23 cellular contexts compared by ENCODE assay signal in the genomic region with DNA sequence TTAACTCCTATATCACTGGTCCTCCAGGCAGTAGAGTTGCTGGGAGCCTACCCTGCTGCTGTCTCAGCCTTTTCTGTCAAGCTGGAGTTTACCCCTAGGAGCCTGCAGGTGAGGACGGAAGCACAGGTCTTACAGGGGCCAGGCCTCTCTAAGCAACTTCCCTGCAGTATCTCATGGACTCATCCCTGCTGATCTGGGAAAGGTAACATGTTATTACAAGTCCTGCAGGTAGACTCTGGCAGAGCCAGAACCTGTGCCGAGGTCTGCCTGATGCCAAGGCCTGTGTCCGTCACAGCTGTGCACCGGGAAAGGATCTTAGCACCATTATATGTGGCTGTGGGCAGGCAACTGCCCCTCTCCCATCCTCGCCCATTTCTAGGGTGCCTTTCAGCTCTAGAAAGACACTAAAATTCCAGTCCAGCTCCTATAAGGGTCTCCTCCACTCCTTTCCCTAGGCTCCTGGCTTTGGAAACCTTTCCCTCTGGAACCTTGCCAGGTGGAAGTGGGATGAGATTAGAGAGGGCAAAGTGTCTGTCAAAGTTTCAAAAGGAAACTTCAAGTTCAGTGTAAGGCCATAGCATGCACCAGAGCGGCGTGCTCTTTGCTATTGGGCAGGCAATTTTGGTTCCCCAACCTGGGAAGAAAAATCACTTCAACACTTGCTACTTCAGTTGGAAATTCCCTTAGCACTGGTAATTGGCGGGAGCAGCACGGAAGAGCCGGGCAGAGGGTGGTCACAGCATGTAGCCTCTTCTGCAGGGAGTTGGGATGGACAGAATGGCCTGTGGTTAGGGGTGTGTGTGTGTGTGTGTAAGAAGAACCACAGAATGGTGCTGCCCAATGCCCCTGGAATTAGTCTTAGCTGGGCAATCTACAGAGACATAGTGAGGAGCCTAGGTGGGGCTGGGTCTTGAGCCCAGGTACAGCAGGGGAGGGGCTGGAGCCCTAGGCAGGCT. TPM values are rescaled to one million over a fixed set of nuclear protein-coding genes. Genes with fewer than 3 reads are reported as not detected.
DNase-seq lines count a peak whose midpoint lies in the region; ATAC-seq and TF ChIP-seq lines count a peak whose summit lies in the region.
"Had no signal": no experiment of that assay in that cellular context is flagged by ENCODE, and none has a peak within 500 bp of the region (broad histone marks: within the 10 kb centered on the region; RNA-seq: fewer than 3 reads in every experiment).

No MANE protein-coding gene starts in this region.

- H3K4me2 ChIP-seq in mammary epithelial cell (ENCODE audit: insufficient read depth, low read depth, low read length) = peak overlapping the region; percentile 10
- H3K4me2 ChIP-seq in osteoblast (ENCODE audit: insufficient read depth, low read length) = no peak overlapping the region

- H4K20me1 ChIP-seq in mammary epithelial cell (ENCODE audit: insufficient read depth, low read length) (no peaks in the 10 kb centered on the region), osteoblast (ENCODE audit: insufficient read depth, low read length) (no peaks in the 10 kb centered on the region)

- no TSS peak for BruUV-seq in mammary epithelial cell (replicated peaks; lab: Mats Ljungman, UMichigan)

- H3K36me3 ChIP-seq in mammary epithelial cell (ENCODE audit: insufficient read depth, low read length) (no peaks in the 10 kb centered on the region), breast epithelium (no peaks in the 10 kb centered on the region), osteoblast (ENCODE audit: insufficient read depth, low read length) (no peaks in the 10 kb centered on the region)
- H3K36me3 ChIP-seq in naive thymus-derived CD4-positive, alpha-beta T cell (ENCODE audit: control insufficient read depth in 2 of 3, insufficient read depth in 3 of 3, low read length in 3 of 3) = no peaks in the 10 kb centered on the region
- H3K36me3 ChIP-seq: BE2C had no signal

- no peak for TF ChIP-seq CTCF in mammary epithelial cell (conservative IDR thresholded peaks at IDR 0.05 in 1 of 2, IDR thresholded peaks at IDR 0.05 in 1 of 2; ENCODE audit: extremely low read depth in 1 of 2, insufficient read depth in 1 of 2, low read depth in 1 of 2, low read length in 2 of 2)
- TF ChIP-seq CTCF in breast epithelium (IDR thresholded peaks at IDR 0.05) = no peak
- TF ChIP-seq CTCF in endothelial cell (IDR thresholded peaks at IDR 0.05; ENCODE audit: unreplicated experiment) = no peak
- no peak for TF ChIP-seq CTCF in osteoblast (IDR thresholded peaks at IDR 0.05; ENCODE audit: extremely low read depth, low read depth, low read length)

- H2AFZ ChIP-seq in mammary epithelial cell (ENCODE audit: low read depth, low read length) (peak overlapping the region; percentile 76), osteoblast (ENCODE audit: low read length) (no peak overlapping the region)
- H2AFZ ChIP-seq: GM23248 had no signal

- ATAC-seq in naive thymus-derived CD4-positive, alpha-beta T cell = no peak
- no peak for ATAC-seq in activated T-cell treated with anti-CD3 and anti-CD28 coated beads, Interleukin-2, amount 50 U/mL, for 72 hours (replicated peaks in 1 of 2)
- ATAC-seq in GM21515 (IDR thresholded peaks at IDR 0.05; ENCODE audit: unreplicated experiment) = no peak
- ATAC-seq: GM12878, HCT116 had no signal

- H3K4me1 ChIP-seq in mammary epithelial cell (ENCODE audit: insufficient read depth, low read length) (peaks cover 12% of the 10 kb centered on the region), breast epithelium (no peaks in the 10 kb centered on the region), osteoblast (ENCODE audit: insufficient read depth, low read length) (peaks cover 6% of the 10 kb centered on the region)
- H3K4me1 ChIP-seq in naive thymus-derived CD4-positive, alpha-beta T cell (ENCODE audit: control insufficient read depth in 2 of 2, insufficient read depth in 2 of 2, low read length in 2 of 2) = no peaks in the 10 kb centered on the region
- H3K4me1 ChIP-seq: BE2C had no signal

- no peaks in the 10 kb centered on the region for H3K27me3 Mint-ChIP-seq in endothelial cell (ENCODE audit: unreplicated experiment)
- H3K27me3 Mint-ChIP-seq in naive thymus-derived CD4-positive, alpha-beta T cell = peaks cover 45 to 67% (median 55%) of the 10 kb centered on the region in 5 donors
- H3K27me3 Mint-ChIP-seq in activated T-cell treated with anti-CD3 and anti-CD28 coated beads, Interleukin-2, amount 50 U/mL, for 72 hours (ENCODE audit: low read depth) = peaks cover 83% of the 10 kb centered on the region

- no peak overlapping the region for H3K27ac Mint-ChIP-seq in endothelial cell (ENCODE audit: unreplicated experiment)
- H3K27ac Mint-ChIP-seq in naive thymus-derived CD4-positive, alpha-beta T cell = no peak overlapping the region
- H3K27ac Mint-ChIP-seq in activated T-cell treated with anti-CD3 and anti-CD28 coated beads, Interleukin-2, amount 50 U/mL, for 72 hours = no peak overlapping the region
- H3K27ac Mint-ChIP-seq: CD4-positive, alpha-beta memory T cell had no signal

- dilution Hi-C loops in mammary epithelial cell (cut with HindIII; ENCODE audit: low sequenced_read_pairs) = no loop called here

- DNase-seq in mammary epithelial cell (no peak), breast epithelium (ENCODE audit: low spot score in 2 of 2) (no peak), endothelial cell (ENCODE audit: low spot score) (no peak), myocyte (ENCODE audit: low read depth) (peak; percentile 18), osteoblast (ENCODE audit: insufficient read length, low spot score, missing footprints) (no peak)
- DNase-seq in naive thymus-derived CD4-positive, alpha-beta T cell = no peak
- DNase-seq in activated T-cell treated with anti-CD3 and anti-CD28 coated beads, Interleukin-2, amount 50 U/mL, for 72 hours = no peak
- DNase-seq: BE2C; Calu3; CD4-positive, alpha-beta memory T cell; GM23248; NCI-H1092 treated with DMSO at 0.1 percent for 48 hours; NCI-H146; NCI-H2081; NCI-H2171 treated with DMSO at 0.1 percent for 48 hours; NCI-H446; NCI-H526 treated with DMSO at 0.1 percent for 48 hours; NK-92 treated with Interleukin-12 subunit alpha and Interleukin-12 subunit beta, amount 100 ng/mL, for 24 hours; OCI-M1; SHP77 had no signal

- CTCF ChIA-PET in mammary epithelial cell (lab: Charles Lee; ENCODE audit: low non-redundant PET) = no interaction called here
- CTCF ChIA-PET in naive thymus-derived CD4-positive, alpha-beta T cell (lab: Charles Lee) = no interaction called here

- intact Hi-C loops in mammary epithelial cell (cut with micrococcal nuclease) (no loop called here), breast epithelium (cut with DNase I; ENCODE audit: low total_unique reads) (no loop called here)
- intact Hi-C loops in naive thymus-derived CD4-positive, alpha-beta T cell (cut with micrococcal nuclease) = no loop called here

- no peak for TF ChIP-seq POLR2A in breast epithelium (IDR thresholded peaks at IDR 0.05)

- POLR2A ChIA-PET in naive thymus-derived CD4-positive, alpha-beta T cell (lab: Charles Lee) = no interaction called here

- 51% methylated on average over 10 of the region's 10 CpGs for WGBS in mammary epithelial cell (ENCODE audit: low coverage, missing lambda C conversion rate)

- H3K79me2 ChIP-seq in mammary epithelial cell (ENCODE audit: insufficient read depth, low read length) (no peaks in the 10 kb centered on the region), osteoblast (ENCODE audit: insufficient read depth, low read length) (no peaks in the 10 kb centered on the region)

- H3K4me3 ChIP-seq in mammary epithelial cell (replicated peaks in 1 of 3; ENCODE audit: insufficient read depth in 1 of 3, low read depth in 2 of 3, low read length in 3 of 3) = no peak overlapping the region
- H3K4me3 ChIP-seq in breast epithelium = no peak overlapping the region
- no peak overlapping the region for H3K4me3 ChIP-seq in naive thymus-derived CD4-positive, alpha-beta T cell (ENCODE audit: low read length)
- no peak overlapping the region for H3K4me3 ChIP-seq in osteoblast (ENCODE audit: insufficient read depth, low read length)
- H3K4me3 ChIP-seq: GM12878, GM23248 had no signal

- H3K27ac ChIP-seq in mammary epithelial cell (ENCODE audit: insufficient read depth, low read depth, low read length) = no peak overlapping the region
- no peak overlapping the region for H3K27ac ChIP-seq in breast epithelium
- no peak overlapping the region for H3K27ac ChIP-seq in naive thymus-derived CD4-positive, alpha-beta T cell (ENCODE audit: low read depth, low read length)
- no peak overlapping the region for H3K27ac ChIP-seq in osteoblast (ENCODE audit: low read depth, low read length)
- H3K27ac ChIP-seq: GM23248 had no signal

- no peaks in the 10 kb centered on the region for H3K9me3 ChIP-seq in mammary epithelial cell (replicated peaks; ENCODE audit: insufficient read depth, low read length)
- no peaks in the 10 kb centered on the region for H3K9me3 ChIP-seq in breast epithelium
- H3K9me3 ChIP-seq in naive thymus-derived CD4-positive, alpha-beta T cell (ENCODE audit: control insufficient read depth in 2 of 3, low read length in 3 of 3) = no peaks in the 10 kb centered on the region
- H3K9me3 ChIP-seq in osteoblast (ENCODE audit: low read depth, low read length) = no peaks in the 10 kb centered on the region
- H3K9me3 ChIP-seq: BE2C had no signal

- H3K27me3 ChIP-seq in mammary epithelial cell (ENCODE audit: insufficient read depth, low read length) (no peaks in the 10 kb centered on the region), breast epithelium (peaks cover 0 to 7% of the 10 kb centered on the region in 2 donors), osteoblast (ENCODE audit: insufficient read depth, low read length) (peaks cover 2% of the 10 kb centered on the region)
- H3K27me3 ChIP-seq in naive thymus-derived CD4-positive, alpha-beta T cell (ENCODE audit: control insufficient read depth in 2 of 2, insufficient read depth in 2 of 2, low read length in 2 of 2) = peaks cover 3 to 9% of the 10 kb centered on the region in 2 donors

- no peaks in the 10 kb centered on the region for H3K36me3 Mint-ChIP-seq in endothelial cell (ENCODE audit: low read depth, unreplicated experiment)
- no peaks in the 10 kb centered on the region for H3K36me3 Mint-ChIP-seq in naive thymus-derived CD4-positive, alpha-beta T cell
- no peaks in the 10 kb centered on the region for H3K36me3 Mint-ChIP-seq in activated T-cell treated with anti-CD3 and anti-CD28 coated beads, Interleukin-2, amount 50 U/mL, for 72 hours (ENCODE audit: insufficient read depth in 2 of 2)
- H3K36me3 Mint-ChIP-seq: CD4-positive, alpha-beta memory T cell had no signal

- in situ Hi-C loops in mammary epithelial cell (cut with MboI; ENCODE audit: low sequenced_read_pairs in 2 of 2) = no loop called here

- no peak overlapping the region for H3K9ac ChIP-seq in mammary epithelial cell (ENCODE audit: insufficient read depth, low read length)
- H3K9ac ChIP-seq: GM23248 had no signal

- peak overlapping the region; percentile 23 for H3K4me3 Mint-ChIP-seq in endothelial cell (ENCODE audit: unreplicated experiment)
- no peak overlapping the region for H3K4me3 Mint-ChIP-seq in naive thymus-derived CD4-positive, alpha-beta T cell
- no peak overlapping the region for H3K4me3 Mint-ChIP-seq in activated T-cell treated with anti-CD3 and anti-CD28 coated beads, Interleukin-2, amount 50 U/mL, for 72 hours
- H3K4me3 Mint-ChIP-seq: CD4-positive, alpha-beta memory T cell had no signal

- no peaks in the 10 kb centered on the region for H3K9me3 Mint-ChIP-seq in endothelial cell (ENCODE audit: unreplicated experiment)
- no peaks in the 10 kb centered on the region for H3K9me3 Mint-ChIP-seq in naive thymus-derived CD4-positive, alpha-beta T cell
- H3K9me3 Mint-ChIP-seq in activated T-cell treated with anti-CD3 and anti-CD28 coated beads, Interleukin-2, amount 50 U/mL, for 72 hours = no peaks in the 10 kb centered on the region

- H3K4me1 Mint-ChIP-seq in endothelial cell (ENCODE audit: unreplicated experiment) = peaks cover 3% of the 10 kb centered on the region
- H3K4me1 Mint-ChIP-seq in naive thymus-derived CD4-positive, alpha-beta T cell = no peaks in the 10 kb centered on the region
- peaks cover 6% of the 10 kb centered on the region for H3K4me1 Mint-ChIP-seq in activated T-cell treated with anti-CD3 and anti-CD28 coated beads, Interleukin-2, amount 50 U/mL, for 72 hours (ENCODE audit: low read depth)
- H3K4me1 Mint-ChIP-seq: CD4-positive, alpha-beta memory T cell had no signal

RNA-seq across cellular contexts. Expression of a gene that starts 17.5 kb away (rescaled TPM):
- total RNA-seq in mammary epithelial cell = 1 to 10 TPM in 1 of 2 donors, under 1 TPM in 1; 0.83 to 2.6 TPM
- 6.0 TPM for polyA plus RNA-seq in mammary epithelial cell
- polyA minus RNA-seq in mammary epithelial cell = 2.7 TPM
- under 1 TPM in 1 of 3 donors, not detected in 2; 0.64 TPM for total RNA-seq in breast epithelium
- not detected for total RNA-seq in endothelial cell (ENCODE audit: unreplicated experiment)
- total RNA-seq in myocyte = 10.4 and 22.6 TPM in 2 replicates
- polyA plus RNA-seq in myocyte (2012) = 5.6 TPM
- total RNA-seq in naive thymus-derived CD4-positive, alpha-beta T cell = under 1 TPM in 1 of 5 experiments, not detected in 4; 0.39 TPM
- polyA plus RNA-seq in naive thymus-derived CD4-positive, alpha-beta T cell = not detected
- total RNA-seq in activated T-cell treated with anti-CD3 and anti-CD28 coated beads, Interleukin-2, amount 50 U/mL, for 72 hours = not detected
- 8.0 TPM in 2 replicates for total RNA-seq in osteoblast
- total RNA-seq: GM12878 had no signal
- polyA plus RNA-seq: GM12878 had no signal

RNA-seq across cellular contexts. Expression of a gene that starts 35.1 kb away (rescaled TPM):
- total RNA-seq in mammary epithelial cell = not detected
- not detected for polyA plus RNA-seq in mammary epithelial cell
- polyA minus RNA-seq in mammary epithelial cell = not detected
- total RNA-seq in breast epithelium = not detected
- not detected for total RNA-seq in endothelial cell (ENCODE audit: unreplicated experiment)
- not detected in 2 replicates for total RNA-seq in myocyte
- polyA plus RNA-seq in myocyte (2012) = not detected
- total RNA-seq in naive thymus-derived CD4-positive, alpha-beta T cell = not detected
- not detected for polyA plus RNA-seq in naive thymus-derived CD4-positive, alpha-beta T cell
- total RNA-seq in activated T-cell treated with anti-CD3 and anti-CD28 coated beads, Interleukin-2, amount 50 U/mL, for 72 hours = not detected
- total RNA-seq in osteoblast = not detected in 2 replicates
- total RNA-seq: Calu3; CD4-positive, alpha-beta memory T cell; GM12878; GM23248 had no signal
- polyA plus RNA-seq: CD4-positive, alpha-beta memory T cell; GM12878; GM23248 had no signal
